In the genomic region with DNA sequence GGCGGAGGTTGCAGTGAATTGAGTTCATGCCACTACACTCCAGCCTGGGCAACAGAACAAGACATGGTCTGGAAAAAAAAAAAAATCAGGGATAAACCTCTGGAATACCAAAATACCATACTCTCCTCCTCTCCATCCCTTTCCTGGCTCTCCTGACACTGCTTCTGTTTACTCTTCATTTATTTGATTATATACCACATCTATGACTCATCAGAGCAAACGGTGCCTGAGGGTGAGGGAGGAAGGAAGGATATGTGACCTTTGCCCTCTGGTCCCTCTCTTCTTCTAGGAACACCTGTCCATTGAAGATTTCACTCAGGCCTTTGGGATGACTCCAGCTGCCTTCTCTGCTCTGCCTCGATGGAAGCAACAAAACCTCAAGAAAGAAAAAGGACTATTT, we compare ENCODE assay signal across 1 cellular context.
A peak's percentile ranks its signal among the peaks of the same experiment; 100 is the strongest.
TF ChIP-seq lines count a peak whose summit lies in the region.

No MANE protein-coding gene starts in this region.

TF ChIP-seq in HepG2, 621 proteins besides CTCF, POLR2A, EP300 and RAD21 (continues in another document):
- TF ChIP-seq ZNF746 (CRISPR knock-in tag; IDR thresholded peaks at IDR 0.05) = 0 out of 2 replicates have a peak, but pooled peaks have one; percentile 39
- no peak for TF ChIP-seq HOXD1 (CRISPR knock-in tag; IDR thresholded peaks at IDR 0.05)
- TF ChIP-seq SAP130 (CRISPR knock-in tag; IDR thresholded peaks at IDR 0.05; ENCODE audit: low read depth) = peak; percentile 79
- no peak; the same call in 2 of the 3 replicates for TF ChIP-seq MXI1 (IDR thresholded peaks at IDR 0.05; ENCODE audit: borderline replicate concordance, low read depth, low read length)
- peak; percentile 57; the same call in 1 of the 2 replicates for TF ChIP-seq ZNF792 (CRISPR knock-in tag; IDR thresholded peaks at IDR 0.05)
- no peak for TF ChIP-seq SNAPC2 (CRISPR knock-in tag; IDR thresholded peaks at IDR 0.05)
- TF ChIP-seq, protein P1, sequence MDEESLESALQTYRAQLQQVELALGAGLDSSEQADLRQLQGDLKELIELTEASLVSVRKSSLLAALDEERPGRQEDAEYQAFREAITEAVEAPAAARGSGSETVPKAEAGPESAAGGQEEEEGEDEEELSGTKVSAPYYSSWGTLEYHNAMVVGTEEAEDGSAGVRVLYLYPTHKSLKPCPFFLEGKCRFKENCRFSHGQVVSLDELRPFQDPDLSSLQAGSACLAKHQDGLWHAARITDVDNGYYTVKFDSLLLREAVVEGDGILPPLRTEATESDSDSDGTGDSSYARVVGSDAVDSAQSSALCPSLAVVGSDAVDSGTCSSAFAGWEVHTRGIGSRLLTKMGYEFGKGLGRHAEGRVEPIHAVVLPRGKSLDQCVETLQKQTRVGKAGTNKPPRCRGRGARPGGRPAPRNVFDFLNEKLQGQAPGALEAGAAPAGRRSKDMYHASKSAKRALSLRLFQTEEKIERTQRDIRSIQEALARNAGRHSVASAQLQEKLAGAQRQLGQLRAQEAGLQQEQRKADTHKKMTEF (CRISPR knock-in tag; IDR thresholded peaks at IDR 0.05) = 0 out of 2 replicates have a peak, but pooled peaks have one; percentile 33
- TF ChIP-seq RARA (CRISPR knock-in tag; IDR thresholded peaks at IDR 0.05) = peak; percentile 88
- TF ChIP-seq MEIS2 (CRISPR knock-in tag; IDR thresholded peaks at IDR 0.05) = no peak
- peak; percentile 60 for TF ChIP-seq TEAD3 (CRISPR knock-in tag; optimal IDR thresholded peaks at IDR 0.05; ENCODE audit: borderline replicate concordance)
- TF ChIP-seq, protein P2, sequence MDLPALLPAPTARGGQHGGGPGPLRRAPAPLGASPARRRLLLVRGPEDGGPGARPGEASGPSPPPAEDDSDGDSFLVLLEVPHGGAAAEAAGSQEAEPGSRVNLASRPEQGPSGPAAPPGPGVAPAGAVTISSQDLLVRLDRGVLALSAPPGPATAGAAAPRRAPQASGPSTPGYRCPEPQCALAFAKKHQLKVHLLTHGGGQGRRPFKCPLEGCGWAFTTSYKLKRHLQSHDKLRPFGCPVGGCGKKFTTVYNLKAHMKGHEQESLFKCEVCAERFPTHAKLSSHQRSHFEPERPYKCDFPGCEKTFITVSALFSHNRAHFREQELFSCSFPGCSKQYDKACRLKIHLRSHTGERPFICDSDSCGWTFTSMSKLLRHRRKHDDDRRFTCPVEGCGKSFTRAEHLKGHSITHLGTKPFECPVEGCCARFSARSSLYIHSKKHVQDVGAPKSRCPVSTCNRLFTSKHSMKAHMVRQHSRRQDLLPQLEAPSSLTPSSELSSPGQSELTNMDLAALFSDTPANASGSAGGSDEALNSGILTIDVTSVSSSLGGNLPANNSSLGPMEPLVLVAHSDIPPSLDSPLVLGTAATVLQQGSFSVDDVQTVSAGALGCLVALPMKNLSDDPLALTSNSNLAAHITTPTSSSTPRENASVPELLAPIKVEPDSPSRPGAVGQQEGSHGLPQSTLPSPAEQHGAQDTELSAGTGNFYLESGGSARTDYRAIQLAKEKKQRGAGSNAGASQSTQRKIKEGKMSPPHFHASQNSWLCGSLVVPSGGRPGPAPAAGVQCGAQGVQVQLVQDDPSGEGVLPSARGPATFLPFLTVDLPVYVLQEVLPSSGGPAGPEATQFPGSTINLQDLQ (CRISPR knock-in tag; IDR thresholded peaks at IDR 0.05) = no peak
- no peak for TF ChIP-seq ZBTB34 (CRISPR knock-in tag; IDR thresholded peaks at IDR 0.05)
- TF ChIP-seq ZNF350 (CRISPR knock-in tag; IDR thresholded peaks at IDR 0.05; ENCODE audit: borderline replicate concordance, low read depth) = 0 out of 2 replicates have a peak, but pooled peaks have one; percentile 2
- TF ChIP-seq MED1 (CRISPR knock-in tag; IDR thresholded peaks at IDR 0.05) = peak; percentile 81
- TF ChIP-seq NRL (CRISPR knock-in tag; IDR thresholded peaks at IDR 0.05; ENCODE audit: borderline replicate concordance) = no peak
- TF ChIP-seq RBFOX2 (IDR thresholded peaks at IDR 0.05; ENCODE audit: low read depth, low read length) = peak; percentile 41; the same call in 1 of the 2 replicates
- peak; percentile 92 for TF ChIP-seq FOSL1 (CRISPR knock-in tag; IDR thresholded peaks at IDR 0.05; ENCODE audit: borderline replicate concordance)
- TF ChIP-seq, protein P3, sequence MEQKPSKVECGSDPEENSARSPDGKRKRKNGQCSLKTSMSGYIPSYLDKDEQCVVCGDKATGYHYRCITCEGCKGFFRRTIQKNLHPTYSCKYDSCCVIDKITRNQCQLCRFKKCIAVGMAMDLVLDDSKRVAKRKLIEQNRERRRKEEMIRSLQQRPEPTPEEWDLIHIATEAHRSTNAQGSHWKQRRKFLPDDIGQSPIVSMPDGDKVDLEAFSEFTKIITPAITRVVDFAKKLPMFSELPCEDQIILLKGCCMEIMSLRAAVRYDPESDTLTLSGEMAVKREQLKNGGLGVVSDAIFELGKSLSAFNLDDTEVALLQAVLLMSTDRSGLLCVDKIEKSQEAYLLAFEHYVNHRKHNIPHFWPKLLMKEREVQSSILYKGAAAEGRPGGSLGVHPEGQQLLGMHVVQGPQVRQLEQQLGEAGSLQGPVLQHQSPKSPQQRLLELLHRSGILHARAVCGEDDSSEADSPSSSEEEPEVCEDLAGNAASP (CRISPR knock-in tag; IDR thresholded peaks at IDR 0.05; ENCODE audit: borderline replicate concordance) = peak; percentile 50; the same call in 1 of the 2 replicates
- TF ChIP-seq RORA (CRISPR knock-in tag; IDR thresholded peaks at IDR 0.05) = no peak
- no peak for TF ChIP-seq PATZ1 (CRISPR knock-in tag; IDR thresholded peaks at IDR 0.05)
- no peak for TF ChIP-seq ZBTB7A (CRISPR knock-in tag; IDR thresholded peaks at IDR 0.05)
- TF ChIP-seq GATAD2A (CRISPR knock-in tag; IDR thresholded peaks at IDR 0.05) = peak; percentile 90
- peak; percentile 14; the same call in 1 of the 2 replicates for TF ChIP-seq ZNF24 (IDR thresholded peaks at IDR 0.05)
- TF ChIP-seq, protein P4, sequence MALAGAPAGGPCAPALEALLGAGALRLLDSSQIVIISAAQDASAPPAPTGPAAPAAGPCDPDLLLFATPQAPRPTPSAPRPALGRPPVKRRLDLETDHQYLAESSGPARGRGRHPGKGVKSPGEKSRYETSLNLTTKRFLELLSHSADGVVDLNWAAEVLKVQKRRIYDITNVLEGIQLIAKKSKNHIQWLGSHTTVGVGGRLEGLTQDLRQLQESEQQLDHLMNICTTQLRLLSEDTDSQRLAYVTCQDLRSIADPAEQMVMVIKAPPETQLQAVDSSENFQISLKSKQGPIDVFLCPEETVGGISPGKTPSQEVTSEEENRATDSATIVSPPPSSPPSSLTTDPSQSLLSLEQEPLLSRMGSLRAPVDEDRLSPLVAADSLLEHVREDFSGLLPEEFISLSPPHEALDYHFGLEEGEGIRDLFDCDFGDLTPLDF (CRISPR knock-in tag; IDR thresholded peaks at IDR 0.05) = no peak
- peak; percentile 69 for TF ChIP-seq TBX2 (CRISPR knock-in tag; IDR thresholded peaks at IDR 0.05; ENCODE audit: borderline replicate concordance)
- peak in 1 of 2 experiments; percentile 39; a peak in 1 of 4 replicates for TF ChIP-seq KLF16 (CRISPR knock-in tag; IDR thresholded peaks at IDR 0.05)
- no peak for TF ChIP-seq SOX13 (IDR thresholded peaks at IDR 0.05)
- peak in 1 of 2 experiments; percentile 68; a peak in 2 of 4 replicates for TF ChIP-seq SOX13 (CRISPR knock-in tag; conservative IDR thresholded peaks at IDR 0.05 in 1 of 2, IDR thresholded peaks at IDR 0.05 in 1 of 2)
- TF ChIP-seq, protein P5, sequence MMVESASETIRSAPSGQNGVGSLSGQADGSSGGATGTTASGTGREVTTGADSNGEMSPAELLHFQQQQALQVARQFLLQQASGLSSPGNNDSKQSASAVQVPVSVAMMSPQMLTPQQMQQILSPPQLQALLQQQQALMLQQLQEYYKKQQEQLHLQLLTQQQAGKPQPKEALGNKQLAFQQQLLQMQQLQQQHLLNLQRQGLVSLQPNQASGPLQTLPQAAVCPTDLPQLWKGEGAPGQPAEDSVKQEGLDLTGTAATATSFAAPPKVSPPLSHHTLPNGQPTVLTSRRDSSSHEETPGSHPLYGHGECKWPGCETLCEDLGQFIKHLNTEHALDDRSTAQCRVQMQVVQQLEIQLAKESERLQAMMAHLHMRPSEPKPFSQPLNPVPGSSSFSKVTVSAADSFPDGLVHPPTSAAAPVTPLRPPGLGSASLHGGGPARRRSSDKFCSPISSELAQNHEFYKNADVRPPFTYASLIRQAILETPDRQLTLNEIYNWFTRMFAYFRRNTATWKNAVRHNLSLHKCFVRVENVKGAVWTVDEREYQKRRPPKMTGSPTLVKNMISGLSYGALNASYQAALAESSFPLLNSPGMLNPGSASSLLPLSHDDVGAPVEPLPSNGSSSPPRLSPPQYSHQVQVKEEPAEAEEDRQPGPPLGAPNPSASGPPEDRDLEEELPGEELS (CRISPR knock-in tag; IDR thresholded peaks at IDR 0.05) = peak; percentile 70
- TF ChIP-seq BCL6 (CRISPR knock-in tag; IDR thresholded peaks at IDR 0.05) = peak; percentile 91
- TF ChIP-seq ZNF547 (CRISPR knock-in tag; IDR thresholded peaks at IDR 0.05) = no peak
- no peak for TF ChIP-seq TP53 (CRISPR knock-in tag; conservative IDR thresholded peaks at IDR 0.05)
- TF ChIP-seq, protein P6, sequence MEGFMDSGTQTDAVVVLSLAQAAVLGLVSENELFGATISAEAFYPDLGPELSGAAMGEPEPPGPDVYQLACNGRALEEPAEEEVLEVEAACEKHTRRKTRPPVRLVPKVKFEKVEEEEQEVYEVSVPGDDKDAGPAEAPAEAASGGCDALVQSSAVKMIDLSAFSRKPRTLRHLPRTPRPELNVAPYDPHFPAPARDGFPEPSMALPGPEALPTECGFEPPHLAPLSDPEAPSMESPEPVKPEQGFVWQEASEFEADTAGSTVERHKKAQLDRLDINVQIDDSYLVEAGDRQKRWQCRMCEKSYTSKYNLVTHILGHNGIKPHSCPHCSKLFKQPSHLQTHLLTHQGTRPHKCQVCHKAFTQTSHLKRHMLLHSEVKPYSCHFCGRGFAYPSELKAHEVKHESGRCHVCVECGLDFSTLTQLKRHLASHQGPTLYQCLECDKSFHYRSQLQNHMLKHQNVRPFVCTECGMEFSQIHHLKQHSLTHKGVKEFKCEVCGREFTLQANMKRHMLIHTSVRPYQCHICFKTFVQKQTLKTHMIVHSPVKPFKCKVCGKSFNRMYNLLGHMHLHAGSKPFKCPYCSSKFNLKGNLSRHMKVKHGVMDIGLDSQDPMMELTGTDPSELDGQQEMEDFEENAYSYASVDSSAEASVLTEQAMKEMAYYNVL (CRISPR knock-in tag; IDR thresholded peaks at IDR 0.05; ENCODE audit: borderline replicate concordance) = peak; percentile 84; the same call in 1 of the 2 replicates
- TF ChIP-seq PLRG1 (conservative IDR thresholded peaks at IDR 0.05) = no peak
- TF ChIP-seq ZNF850 (CRISPR knock-in tag; conservative IDR thresholded peaks at IDR 0.05) = no peak
- TF ChIP-seq ZSCAN9 (CRISPR knock-in tag; IDR thresholded peaks at IDR 0.05; ENCODE audit: borderline replicate concordance) = 0 out of 2 replicates have a peak, but pooled peaks have one; percentile 40
- no peak for TF ChIP-seq NKX3-1 (CRISPR knock-in tag; IDR thresholded peaks at IDR 0.05)
- TF ChIP-seq ARID3A (IDR thresholded peaks at IDR 0.05; ENCODE audit: low read depth, low read length) = peak; percentile 89
- no peak for TF ChIP-seq SRSF9 (IDR thresholded peaks at IDR 0.05; ENCODE audit: borderline replicate concordance, insufficient read depth, low read depth, low read length, poor library complexity, severe bottlenecking)
- no peak for TF ChIP-seq SNRNP70 (IDR thresholded peaks at IDR 0.05; ENCODE audit: low read depth, low read length)
- TF ChIP-seq FOXA1 (IDR thresholded peaks at IDR 0.05) = peak; percentile 47; the same call in 1 of the 2 replicates
- peak; percentile 81 for TF ChIP-seq FOXA1 (CRISPR knock-in tag; IDR thresholded peaks at IDR 0.05)
- peak; percentile 40; the same call in 1 of the 2 replicates for TF ChIP-seq ZNF747 (CRISPR knock-in tag; IDR thresholded peaks at IDR 0.05; ENCODE audit: borderline replicate concordance)
- TF ChIP-seq THAP11 (CRISPR knock-in tag; IDR thresholded peaks at IDR 0.05) = 0 out of 2 replicates have a peak, but pooled peaks have one; percentile 19
- TF ChIP-seq SOX5 (CRISPR knock-in tag; IDR thresholded peaks at IDR 0.05; ENCODE audit: borderline replicate concordance) = peak; percentile 73; the same call in 1 of the 2 replicates
- no peak for TF ChIP-seq ZNF773 (CRISPR knock-in tag; IDR thresholded peaks at IDR 0.05; ENCODE audit: borderline replicate concordance)
- no peak for TF ChIP-seq ZSCAN22 (CRISPR knock-in tag; IDR thresholded peaks at IDR 0.05)
- TF ChIP-seq ELF4 (CRISPR knock-in tag; IDR thresholded peaks at IDR 0.05; ENCODE audit: borderline replicate concordance) = peak; percentile 47; the same call in 1 of the 2 replicates
- TF ChIP-seq ATF3 (CRISPR knock-in tag; IDR thresholded peaks at IDR 0.05) = peak; percentile 94
